8 cellular contexts compared by ENCODE assay signal in genomic region chr20:32742322-32743236, GRCh38. TPM values are rescaled to one million over a fixed set of nuclear protein-coding genes. Genes with fewer than 3 reads are reported as not detected.
DNase-seq lines count a peak whose midpoint lies in the region; ATAC-seq and TF ChIP-seq lines count a peak whose summit lies in the region.

No MANE protein-coding gene starts in this region.

- no peak for DNase-seq in NT2/D1 (ENCODE audit: low read depth, low spot score)
- peak in 41 of 61 donors; percentile 3 to 91 (median 44) for DNase-seq in caudate nucleus (lab: John Stamatoyannopoulos, UW)
- DNase-seq in memory B cell (ENCODE audit: low spot score in 2 of 2), result no peak
- no peak for DNase-seq in upper lobe of left lung
- no peak for DNase-seq in SHP77 treated with DMSO at 0.1 percent for 48 hours (lab: John Stamatoyannopoulos, UW)
- no peak for DNase-seq in erythroblast (lab: John Stamatoyannopoulos, UW)

- H3K9me3 ChIP-seq in NT2/D1 (ENCODE audit: insufficient read depth, low read length) (no peaks in the 10 kb centered on the region), upper lobe of left lung (no peaks in the 10 kb centered on the region)

- TF ChIP-seq CTCF in GM12875 (IDR thresholded peaks at IDR 0.05; ENCODE audit: borderline replicate concordance, insufficient read depth, low read depth, low read length) (no peak), upper lobe of left lung (IDR thresholded peaks at IDR 0.05) (no peak)

- H3K4me1 ChIP-seq in NT2/D1 (ENCODE audit: insufficient read depth, insufficient read length) (peaks cover 3% of the 10 kb centered on the region), upper lobe of left lung (peaks cover 14 to 30% (median 18%) of the 10 kb centered on the region in 4 donors)

- H3K4me3 ChIP-seq in GM12875 (ENCODE audit: low read depth, low read length) (peak overlapping the region; percentile 61), NT2/D1 (ENCODE audit: insufficient read length, low read depth) (peak overlapping the region; percentile 74), upper lobe of left lung (peak overlapping the region; percentile 74 to 92 (median 84))

- ATAC-seq in memory B cell (ENCODE audit: low read depth) (no peak), upper lobe of left lung (ENCODE audit: low FRiP score in 2 of 2) (peak in 1 of 2 donors; percentile 29), HG02798 (IDR thresholded peaks at IDR 0.05; ENCODE audit: poor library complexity, unreplicated experiment) (no peak)

- H3K4me3 Mint-ChIP-seq in memory B cell, result peak overlapping the region; percentile 98

- TF ChIP-seq EP300 in upper lobe of left lung (IDR thresholded peaks at IDR 0.05), result no peak

- H3K36me3 Mint-ChIP-seq in memory B cell, result no peaks in the 10 kb centered on the region

- TF ChIP-seq POLR2A in upper lobe of left lung (IDR thresholded peaks at IDR 0.05) (no peak), erythroblast (IDR thresholded peaks at IDR 0.05; ENCODE audit: low read length) (no peak)

- peak overlapping the region; percentile 84 for H3K9ac ChIP-seq in NT2/D1 (ENCODE audit: insufficient read length, low read depth)

- H3K27me3 ChIP-seq in NT2/D1 (ENCODE audit: insufficient read depth, insufficient read length) (no peaks in the 10 kb centered on the region), upper lobe of left lung (no peaks in the 10 kb centered on the region)

- H3K9me3 Mint-ChIP-seq in memory B cell, result no peaks in the 10 kb centered on the region

- H3K36me3 ChIP-seq in NT2/D1 (ENCODE audit: insufficient read depth, insufficient read length, low read length), result no peaks in the 10 kb centered on the region
- no peaks in the 10 kb centered on the region for H3K36me3 ChIP-seq in upper lobe of left lung

- H3K27ac ChIP-seq in caudate nucleus (ENCODE audit: low read depth, low read length), result peak overlapping the region; percentile 83
- peak overlapping the region; percentile 85 to 93 (median 90) for H3K27ac ChIP-seq in upper lobe of left lung

- H3K4me1 Mint-ChIP-seq in memory B cell, result peaks cover 20% of the 10 kb centered on the region

- H3K27ac Mint-ChIP-seq in memory B cell, result peak overlapping the region; percentile 97

- WGBS in upper lobe of left lung, 2 donors, result 8 to 9% methylated on average over 24 to 25 of the region's 25 CpGs

- no peaks in the 10 kb centered on the region for H3K27me3 Mint-ChIP-seq in memory B cell

RNA-seq across cellular contexts. Expression of gene COMMD7, which starts 0.7 kb away (rescaled TPM):
- 10 to 100 TPM; 22.4 to 37.4 (median 27.3) TPM for total RNA-seq in upper lobe of left lung

RNA-seq across cellular contexts. Expression of gene DNMT3B, which starts 19.6 kb away (rescaled TPM):
- 1 to 10 TPM in 4 of 6 donors, under 1 TPM in 1, not detected in 1; 0.76 to 2.1 (median 1.7) TPM for total RNA-seq in upper lobe of left lung

Comparison
In these comparisons a context has a peak if more than half of its experiments do, and no peak if none do; other contexts are left out.
1. DNase-seq: peak in caudate nucleus (41 of 61); none in NT2/D1 (single experiment), memory B cell (0 of 2), upper lobe of left lung (0 of 2), SHP77 treated with DMSO at 0.1 percent for 48 hours (single experiment) and erythroblast (0 of 2).
2. Peak in every context shown above with its lines, with median percentiles within 50 percentile points of each other: H3K4me3 ChIP-seq.